17 cellular contexts compared by ENCODE assay signal in genomic region chr11:32571039-32571438, GRCh38.
"Had no signal": no experiment of that assay in that cellular context is flagged by ENCODE, and none has a peak within 500 bp of the region (broad histone marks: within the 10 kb centered on the region; RNA-seq: fewer than 3 reads in every experiment).

No MANE protein-coding gene starts in this region.

- H3K4me3 ChIP-seq: colonic mucosa, lower lobe of right lung, pancreas, thoracic aorta had no signal

- H3K27ac ChIP-seq: colonic mucosa, lower lobe of right lung, pancreas, thoracic aorta had no signal

- H3K4me1 ChIP-seq: colonic mucosa, lower lobe of right lung, pancreas had no signal

- ATAC-seq: activated naive CD4-positive, alpha-beta T cell treated with anti-CD3 and anti-CD28 coated beads, Interleukin-2, amount 50 U/mL, for 72 hours; left cardiac atrium; lower lobe of right lung; pancreas; stimulated activated effector memory CD8-positive, alpha-beta T cell treated with anti-CD3 and anti-CD28 coated beads, Interleukin-12 subunit alpha, Interleukin-12 subunit beta, amount 100 ng/mL, for 72 hours had no signal

- H3K36me3 ChIP-seq: colonic mucosa, lower lobe of right lung, pancreas, thoracic aorta had no signal

- DNase-seq: activated CD4-positive, alpha-beta T cell treated with anti-CD3 and anti-CD28 coated beads for 1 hour; activated CD4-positive, alpha-beta T cell treated with anti-CD3 and anti-CD28 coated beads, Interleukin-2, amount 50 U/mL, for 48 hours; activated effector memory CD4-positive, alpha-beta T cell treated with Interleukin-2 at 50 U/mL for 16 hours; activated T-cell treated with anti-CD3 and anti-CD28 coated beads, Interleukin-2, amount 50 U/mL, for 1 hour; amniotic stem cell; caudate nucleus; colonic mucosa; foreskin fibroblast; hypothalamus; left cardiac atrium; lower lobe of right lung; midbrain; pancreas; T-helper 1 cell had no signal

- H3K27me3 ChIP-seq: colonic mucosa had no signal

- H3K9me3 ChIP-seq: colonic mucosa, lower lobe of right lung, pancreas, thoracic aorta had no signal
